In genomic region chr9:136438909-136439549, GRCh38 we compare ENCODE assay signal across 1 cellular context.
TF ChIP-seq lines count a peak whose summit lies in the region.

No MANE protein-coding gene starts in this region.

TF ChIP-seq in HepG2, 621 proteins besides CTCF, POLR2A, EP300 and RAD21 (continued from another document):
- TF ChIP-seq ISX (CRISPR knock-in tag; conservative IDR thresholded peaks at IDR 0.05) (no peak), DBP (CRISPR knock-in tag; IDR thresholded peaks at IDR 0.05; ENCODE audit: not compliant biosample characterization) (no peak), MEF2D (CRISPR knock-in tag; IDR thresholded peaks at IDR 0.05) (no peak), BORCS8-MEF2B (CRISPR knock-in tag; IDR thresholded peaks at IDR 0.05) (0 out of 2 replicates have a peak, but pooled peaks have one; percentile 18), ZNF776 (CRISPR knock-in tag; IDR thresholded peaks at IDR 0.05) (peak; percentile 65; the same call in 1 of the 2 replicates), ZNF12 (CRISPR knock-in tag; IDR thresholded peaks at IDR 0.05) (no peak), ZNF629 (CRISPR knock-in tag; conservative IDR thresholded peaks at IDR 0.05) (no peak), CCDC6 (CRISPR knock-in tag; IDR thresholded peaks at IDR 0.05) (no peak), SAFB2 (CRISPR knock-in tag; IDR thresholded peaks at IDR 0.05; ENCODE audit: borderline replicate concordance, low read depth) (no peak), CREBL2 (CRISPR knock-in tag; IDR thresholded peaks at IDR 0.05; ENCODE audit: borderline replicate concordance) (no peak), DNMT3B (CRISPR knock-in tag; conservative IDR thresholded peaks at IDR 0.05) (no peak), ZNF326 (CRISPR knock-in tag; IDR thresholded peaks at IDR 0.05; ENCODE audit: borderline replicate concordance) (no peak)
- TF ChIP-seq, protein P1, sequence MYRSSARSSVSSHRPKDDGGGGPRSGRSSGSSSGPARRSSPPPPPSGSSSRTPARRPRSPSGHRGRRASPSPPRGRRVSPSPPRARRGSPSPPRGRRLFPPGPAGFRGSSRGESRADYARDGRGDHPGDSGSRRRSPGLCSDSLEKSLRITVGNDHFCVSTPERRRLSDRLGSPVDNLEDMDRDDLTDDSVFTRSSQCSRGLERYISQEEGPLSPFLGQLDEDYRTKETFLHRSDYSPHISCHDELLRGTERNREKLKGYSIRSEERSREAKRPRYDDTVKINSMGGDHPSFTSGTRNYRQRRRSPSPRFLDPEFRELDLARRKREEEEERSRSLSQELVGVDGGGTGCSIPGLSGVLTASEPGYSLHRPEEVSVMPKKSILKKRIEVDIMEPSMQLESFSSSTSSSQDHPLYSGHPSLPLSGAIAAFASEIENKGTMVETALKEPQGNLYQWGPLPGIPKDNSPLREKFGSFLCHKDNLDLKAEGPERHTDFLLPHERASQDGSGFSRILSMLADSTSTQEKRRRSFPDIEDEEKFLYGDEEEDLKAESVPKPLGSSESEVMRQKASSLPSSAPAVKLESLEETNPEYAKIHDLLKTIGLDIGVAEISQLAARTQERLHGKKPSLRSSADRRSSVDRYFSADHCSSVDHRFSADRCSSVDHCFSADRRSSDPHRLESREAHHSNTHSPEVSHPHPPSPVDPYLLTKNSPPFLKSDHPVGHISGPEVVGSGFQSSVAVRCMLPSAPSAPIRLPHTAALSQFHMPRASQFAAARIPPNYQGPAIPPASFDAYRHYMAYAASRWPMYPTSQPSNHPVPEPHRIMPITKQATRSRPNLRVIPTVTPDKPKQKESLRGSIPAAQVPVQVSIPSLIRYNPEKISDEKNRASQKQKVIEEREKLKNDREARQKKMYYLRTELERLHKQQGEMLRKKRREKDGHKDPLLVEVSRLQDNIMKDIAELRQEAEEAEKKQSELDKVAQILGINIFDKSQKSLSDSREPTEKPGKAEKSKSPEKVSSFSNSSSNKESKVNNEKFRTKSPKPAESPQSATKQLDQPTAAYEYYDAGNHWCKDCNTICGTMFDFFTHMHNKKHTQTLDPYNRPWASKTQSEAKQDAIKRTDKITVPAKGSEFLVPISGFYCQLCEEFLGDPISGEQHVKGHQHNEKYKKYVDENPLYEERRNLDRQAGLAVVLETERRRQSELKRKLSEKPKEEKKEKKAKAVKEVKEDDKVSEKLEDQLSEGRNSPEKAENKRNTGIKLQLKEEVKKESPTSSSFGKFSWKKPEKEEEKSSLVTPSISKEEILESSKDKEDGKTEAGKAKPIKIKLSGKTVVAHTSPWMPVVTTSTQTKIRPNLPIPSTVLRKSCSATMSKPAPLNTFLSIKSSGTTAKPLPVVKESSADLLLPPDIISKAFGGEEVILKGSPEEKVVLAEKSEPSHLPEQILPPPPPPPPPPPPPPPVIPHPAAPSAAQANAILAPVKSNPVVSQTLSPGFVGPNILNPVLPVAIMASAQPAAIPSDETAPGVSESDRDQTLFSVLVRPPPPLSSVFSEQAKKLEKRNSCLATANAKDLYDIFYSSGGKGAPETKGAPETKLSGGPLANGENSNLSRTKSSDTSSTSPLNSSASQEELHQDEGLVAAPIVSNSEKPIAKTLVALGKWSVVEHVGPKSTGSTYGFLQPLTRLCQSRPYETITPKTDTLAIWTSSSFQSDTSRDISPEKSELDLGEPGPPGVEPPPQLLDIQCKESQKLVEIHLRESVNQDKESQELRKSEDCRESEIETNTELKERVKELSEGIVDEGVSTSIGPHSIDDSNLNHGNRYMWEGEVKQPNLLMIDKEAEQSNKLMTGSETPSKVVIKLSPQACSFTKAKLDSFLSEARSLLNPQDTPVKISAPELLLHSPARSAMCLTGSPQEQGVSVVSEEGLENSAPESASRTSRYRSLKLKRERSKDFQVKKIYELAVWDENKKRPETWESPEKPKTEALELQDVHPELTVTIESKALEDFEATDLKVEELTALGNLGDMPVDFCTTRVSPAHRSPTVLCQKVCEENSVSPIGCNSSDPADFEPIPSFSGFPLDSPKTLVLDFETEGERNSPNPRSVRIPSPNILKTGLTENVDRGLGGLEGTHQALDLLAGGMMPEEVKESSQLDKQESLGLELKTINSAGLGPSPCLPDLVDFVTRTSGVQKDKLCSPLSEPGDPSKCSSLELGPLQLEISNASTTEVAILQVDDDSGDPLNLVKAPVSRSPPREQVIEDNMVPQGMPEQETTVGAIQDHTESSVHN (CRISPR knock-in tag; IDR thresholded peaks at IDR 0.05), result no peak
